18 cellular contexts compared by ENCODE assay signal in genomic region chr19:39007096-39007495, GRCh38. TPM values are rescaled to one million over a fixed set of nuclear protein-coding genes. Genes with fewer than 3 reads are reported as not detected.
"Had no signal": no experiment of that assay in that cellular context is flagged by ENCODE, and none has a peak within 500 bp of the region (broad histone marks: within the 10 kb centered on the region; RNA-seq: fewer than 3 reads in every experiment).

No MANE protein-coding gene starts in this region.

- H3K4me3 Mint-ChIP-seq: activated CD4-positive, alpha-beta T cell treated with anti-CD3 and anti-CD28 coated beads for 36 hours; activated naive CD8-positive, alpha-beta T cell treated with anti-CD3 and anti-CD28 coated beads for 36 hours; activated T-helper 1 cell treated with anti-CD3 and anti-CD28 coated beads, Interleukin-12 subunit alpha, Interleukin-12 subunit beta, Interleukin-2, Interleukin-4 antibody, amounts not matched to agents 30 ng/mL and 10 ng/mL and 1 ng/mL, durations not matched to agents 14 hours and 24 hours and 36 hours; dendritic cell treated with granulocyte-macrophage colony-stimulating factor and Interleukin-4, amounts not matched to agents 40 ng/mL and 50 ng/mL, for 4 days; nephron progenitor cell; T-helper 2 cell treated with Interferon-gamma antibody and Interleukin-4, amounts not matched to agents 5 μg/mL and 100 μg/mL, for 36 hours had no signal

- H3K36me3 Mint-ChIP-seq: activated naive CD8-positive, alpha-beta T cell treated with anti-CD3 and anti-CD28 coated beads for 36 hours had no signal

- H3K27ac ChIP-seq: hepatocyte, thyroid gland had no signal

- H3K4me1 Mint-ChIP-seq: activated naive CD8-positive, alpha-beta T cell treated with anti-CD3 and anti-CD28 coated beads for 36 hours had no signal

- H3K4me1 ChIP-seq: thyroid gland had no signal

- ATAC-seq: left lobe of liver had no signal

- H3K27ac Mint-ChIP-seq: activated CD4-positive, alpha-beta T cell treated with anti-CD3 and anti-CD28 coated beads for 36 hours; activated naive CD8-positive, alpha-beta T cell treated with anti-CD3 and anti-CD28 coated beads for 36 hours; activated T-helper 1 cell treated with anti-CD3 and anti-CD28 coated beads, Interleukin-12 subunit alpha, Interleukin-12 subunit beta, Interleukin-2, Interleukin-4 antibody, amounts not matched to agents 30 ng/mL and 10 ng/mL and 1 ng/mL, durations not matched to agents 14 hours and 24 hours and 36 hours; dendritic cell treated with granulocyte-macrophage colony-stimulating factor and Interleukin-4, amounts not matched to agents 40 ng/mL and 50 ng/mL, for 4 days; nephron progenitor cell; T-helper 2 cell treated with Interferon-gamma antibody and Interleukin-4, amounts not matched to agents 5 μg/mL and 100 μg/mL, for 36 hours had no signal

- H3K4me3 ChIP-seq: hepatocyte, thyroid gland had no signal

- DNase-seq: activated CD4-positive, alpha-beta T cell treated with anti-CD3 and anti-CD28 coated beads for 36 hours; activated CD4-positive, alpha-beta T cell treated with anti-CD3 and anti-CD28 coated beads, Interleukin-2, amount 50 U/mL, for 48 hours; activated gamma-delta T cell treated with Interleukin-2 at 50 U/mL for 16 hours; activated naive CD8-positive, alpha-beta T cell treated with anti-CD3 and anti-CD28 coated beads for 36 hours; amniotic stem cell; effector memory CD4-positive, alpha-beta T cell; nephron progenitor cell; occipital lobe; stimulated activated CD4-positive, alpha-beta T cell treated with anti-CD3 and anti-CD28 coated beads, Interleukin-12 subunit alpha, Interleukin-12 subunit beta, amount 100 ng/mL, for 4 hours; stimulated activated CD4-positive, alpha-beta T cell treated with anti-CD3 and anti-CD28 coated beads, Interleukin-1b, Interleukin-23, amount 100 ng/mL, for 48 hours; stimulated activated CD8-positive, alpha-beta memory T cell treated with anti-CD3 and anti-CD28 coated beads, Interleukin-4, amount 100 ng/mL, for 48 hours; stimulated activated naive CD4-positive, alpha-beta T cell treated with Interleukin-2 at 50 U/mL for 16 hours; thyroid gland had no signal

- H3K27me3 ChIP-seq: hepatocyte, thyroid gland had no signal

- H3K36me3 ChIP-seq: thyroid gland had no signal

- H3K9me3 Mint-ChIP-seq: activated naive CD8-positive, alpha-beta T cell treated with anti-CD3 and anti-CD28 coated beads for 36 hours; activated T-helper 1 cell treated with anti-CD3 and anti-CD28 coated beads, Interleukin-12 subunit alpha, Interleukin-12 subunit beta, Interleukin-2, Interleukin-4 antibody, amounts not matched to agents 30 ng/mL and 10 ng/mL and 1 ng/mL, durations not matched to agents 14 hours and 24 hours and 36 hours; dendritic cell treated with granulocyte-macrophage colony-stimulating factor and Interleukin-4, amounts not matched to agents 40 ng/mL and 50 ng/mL, for 4 days; nephron progenitor cell; T-helper 2 cell treated with Interferon-gamma antibody and Interleukin-4, amounts not matched to agents 5 μg/mL and 100 μg/mL, for 36 hours had no signal

- H3K9me3 ChIP-seq: thyroid gland had no signal

RNA-seq across cellular contexts. Expression of gene FBXO17, which starts 31.6 kb away (rescaled TPM):
- total RNA-seq: activated CD4-positive, alpha-beta T cell treated with anti-CD3 and anti-CD28 coated beads for 36 hours; activated naive CD8-positive, alpha-beta T cell treated with anti-CD3 and anti-CD28 coated beads for 36 hours had no signal
